ENCODE assay signal across 16 cellular contexts in genomic region chr4:7942019-7942556, GRCh38. TPM values are rescaled to one million over a fixed set of nuclear protein-coding genes. Genes with fewer than 3 reads are reported as not detected.
DNase-seq lines count a peak whose midpoint lies in the region; ATAC-seq, FAIRE-seq and TF ChIP-seq lines count a peak whose summit lies in the region.
"Had no signal": no experiment of that assay in that cellular context is flagged by ENCODE, and none has a peak within 500 bp of the region (broad histone marks: within the 10 kb centered on the region; RNA-seq: fewer than 3 reads in every experiment).

No MANE protein-coding gene starts in this region.

- H3K4me3 ChIP-seq in PC-3 (ENCODE audit: low read length) (no peak overlapping the region), kidney (ENCODE audit: low read length in 2 of 2) (no peak overlapping the region)
- H3K4me3 ChIP-seq: SK-N-MC had no signal

- BruUV-seq in Calu3 (replicated peaks; lab: Mats Ljungman, UMichigan) (no TSS peak), PC-3 (replicated peaks; lab: Mats Ljungman, UMichigan) (no TSS peak)

- H4K20me1 ChIP-seq in PC-3 (ENCODE audit: low read length): peaks cover 12% of the 10 kb centered on the region

- H3K27me3 ChIP-seq in PC-3 (ENCODE audit: low read length): no peaks in the 10 kb centered on the region

- no peak overlapping the region for H3K27ac Mint-ChIP-seq in Calu3 (ENCODE audit: unreplicated experiment)
- no peak overlapping the region for H3K27ac Mint-ChIP-seq in activated naive CD4-positive, alpha-beta T cell treated with anti-CD3 and anti-CD28 coated beads for 36 hours

- no peaks in the 10 kb centered on the region for H3K9me2 ChIP-seq in PC-3 (replicated peaks; ENCODE audit: low read length)

- H3K36me3 ChIP-seq in PC-3 (ENCODE audit: low read depth, low read length) (no peaks in the 10 kb centered on the region), kidney (ENCODE audit: control insufficient read depth in 1 of 2, insufficient read depth in 2 of 2, low read length in 2 of 2) (no peaks in the 10 kb centered on the region)

- peaks cover 34% of the 10 kb centered on the region for H3K36me3 Mint-ChIP-seq in Calu3 (ENCODE audit: insufficient read depth, unreplicated experiment)
- no peaks in the 10 kb centered on the region for H3K36me3 Mint-ChIP-seq in activated naive CD4-positive, alpha-beta T cell treated with anti-CD3 and anti-CD28 coated beads for 36 hours (ENCODE audit: low read depth)

- no peaks in the 10 kb centered on the region for H3K9me3 Mint-ChIP-seq in Calu3 (ENCODE audit: low read depth, unreplicated experiment)
- H3K9me3 Mint-ChIP-seq in activated naive CD4-positive, alpha-beta T cell treated with anti-CD3 and anti-CD28 coated beads for 36 hours: no peaks in the 10 kb centered on the region
- H3K9me3 Mint-ChIP-seq: CD8-positive, alpha-beta memory T cell had no signal

- peak overlapping the region; percentile 24 for H3K4me3 Mint-ChIP-seq in Calu3 (ENCODE audit: low read depth, unreplicated experiment)
- no peak overlapping the region for H3K4me3 Mint-ChIP-seq in activated naive CD4-positive, alpha-beta T cell treated with anti-CD3 and anti-CD28 coated beads for 36 hours

- no peak overlapping the region for H3K9ac ChIP-seq in PC-3 (ENCODE audit: low read length)
- H3K9ac ChIP-seq in kidney (ENCODE audit: low read length in 2 of 2): no peak overlapping the region

- H3F3A ChIP-seq in PC-3 (ENCODE audit: low read length, unreplicated experiment): no peaks in the 10 kb centered on the region

- POLR2A ChIA-PET in PC-3 (lab: Charles Lee; ENCODE audit: unreplicated experiment): no interaction called here

- peaks cover 25% of the 10 kb centered on the region for H3K79me2 ChIP-seq in PC-3 (ENCODE audit: low read length)

- H3K4me1 Mint-ChIP-seq in Calu3 (ENCODE audit: low read depth, unreplicated experiment): peaks cover 37% of the 10 kb centered on the region
- H3K4me1 Mint-ChIP-seq in activated naive CD4-positive, alpha-beta T cell treated with anti-CD3 and anti-CD28 coated beads for 36 hours (ENCODE audit: low read depth): peaks cover 15% of the 10 kb centered on the region

- ATAC-seq in PC-3 (no peak), GM21786 (IDR thresholded peaks at IDR 0.05; ENCODE audit: unreplicated experiment) (no peak)
- ATAC-seq: Right ventricle myocardium inferior had no signal

- intact Hi-C loops in Calu3 (cut with micrococcal nuclease; ENCODE audit: unreplicated experiment): no loop called here
- intact Hi-C loops in PC-3 (cut with micrococcal nuclease): no loop called here
- intact Hi-C loops in kidney (cut with DNase I): no loop called here
- intact Hi-C loops in posterior vena cava (cut with DNase I): no loop called here
- intact Hi-C loops in activated naive CD4-positive, alpha-beta T cell treated with anti-CD3 and anti-CD28 coated beads for 36 hours (cut with micrococcal nuclease): no loop called here

- no peak for TF ChIP-seq CTCF in Calu3 (IDR thresholded peaks at IDR 0.05; ENCODE audit: unreplicated experiment)
- no peak for TF ChIP-seq CTCF in PC-3 (conservative IDR thresholded peaks at IDR 0.05; ENCODE audit: low read depth, low read length)
- no peak for TF ChIP-seq CTCF in kidney (IDR thresholded peaks at IDR 0.05; ENCODE audit: borderline replicate concordance, extremely low read depth, insufficient read depth)

- no peak overlapping the region for H2AFZ ChIP-seq in PC-3 (ENCODE audit: low read length)

- H3K4me2 ChIP-seq in PC-3 (ENCODE audit: low read length): peak overlapping the region; percentile 50; the same call in 1 of the 2 replicates

- peak overlapping the region; percentile 51 for H3K27ac ChIP-seq in PC-3 (ENCODE audit: low read length)
- no peak overlapping the region for H3K27ac ChIP-seq in kidney (ENCODE audit: low read depth in 2 of 2, low read length in 2 of 2)
- H3K27ac ChIP-seq: HL-60, SK-N-MC had no signal

- H3K9me3 ChIP-seq in PC-3 (ENCODE audit: low read length) (no peaks in the 10 kb centered on the region), kidney (ENCODE audit: control insufficient read depth in 1 of 2, low read length in 2 of 2) (no peaks in the 10 kb centered on the region)

- peaks cover 27% of the 10 kb centered on the region for H3K4me1 ChIP-seq in PC-3 (ENCODE audit: insufficient read depth, low read length)
- peaks cover 8% of the 10 kb centered on the region in 2 donors for H3K4me1 ChIP-seq in kidney (ENCODE audit: control insufficient read depth in 1 of 2, insufficient read depth in 1 of 2, low read depth in 1 of 2, low read length in 2 of 2)

- H3K27me3 Mint-ChIP-seq in Calu3 (ENCODE audit: unreplicated experiment): no peaks in the 10 kb centered on the region
- H3K27me3 Mint-ChIP-seq in activated naive CD4-positive, alpha-beta T cell treated with anti-CD3 and anti-CD28 coated beads for 36 hours (ENCODE audit: low read depth): no peaks in the 10 kb centered on the region

- no peak for DNase-seq in Calu3
- DNase-seq in PC-3: no peak
- peak; percentile 36 for DNase-seq in kidney
- peak; percentile 59 for DNase-seq in posterior vena cava (ENCODE audit: low spot score)
- no peak for DNase-seq in activated naive CD4-positive, alpha-beta T cell treated with anti-CD3 and anti-CD28 coated beads for 36 hours
- DNase-seq in SKM-1 (lab: John Stamatoyannopoulos, UW; ENCODE audit: unreplicated experiment): no peak
- DNase-seq: CD8-positive, alpha-beta memory T cell; KBM-7; NCI-H1694; NCI-H2107; NCI-H526; OCI-M1 had no signal

- CTCF ChIA-PET in Calu3 (lab: Charles Lee): no interaction called here
- CTCF ChIA-PET in PC-3 (lab: Charles Lee): no interaction called here
- CTCF ChIA-PET in activated naive CD4-positive, alpha-beta T cell treated with anti-CD3 and anti-CD28 coated beads for 36 hours (lab: Charles Lee): no interaction called here

- FAIRE-seq in kidney (lab: Jason Lieb, UNC): no peak

RNA-seq across cellular contexts. Expression of gene AFAP1, which starts 2.4 kb away (rescaled TPM):
- total RNA-seq in Calu3 (2022) (37.9 and 40.1 TPM in 2 replicates), PC-3 (2014; rRNA removed) (42.1 and 51.4 TPM in 2 replicates), kidney (26.3 TPM), posterior vena cava (10 to 100 TPM; 45.3 TPM)
- polyA plus RNA-seq in kidney (ENCODE audit: insufficient read depth, low read depth, low replicate concordance): 2.6 TPM
- 10 to 100 TPM; 26.7 to 28.8 TPM for total RNA-seq in activated naive CD4-positive, alpha-beta T cell treated with anti-CD3 and anti-CD28 coated beads for 36 hours

Comparison
In these comparisons a context has a peak if more than half of its experiments do, and no peak if none do; other contexts are left out.
1. DNase-seq: peak in kidney (single experiment) and posterior vena cava (single experiment); none in Calu3 (single experiment), PC-3 (single experiment), activated naive CD4-positive, alpha-beta T cell treated with anti-CD3 and anti-CD28 coated beads for 36 hours (single experiment) and SKM-1 (single experiment).